ENCODE assay signal across 12 cellular contexts in the genomic region with DNA sequence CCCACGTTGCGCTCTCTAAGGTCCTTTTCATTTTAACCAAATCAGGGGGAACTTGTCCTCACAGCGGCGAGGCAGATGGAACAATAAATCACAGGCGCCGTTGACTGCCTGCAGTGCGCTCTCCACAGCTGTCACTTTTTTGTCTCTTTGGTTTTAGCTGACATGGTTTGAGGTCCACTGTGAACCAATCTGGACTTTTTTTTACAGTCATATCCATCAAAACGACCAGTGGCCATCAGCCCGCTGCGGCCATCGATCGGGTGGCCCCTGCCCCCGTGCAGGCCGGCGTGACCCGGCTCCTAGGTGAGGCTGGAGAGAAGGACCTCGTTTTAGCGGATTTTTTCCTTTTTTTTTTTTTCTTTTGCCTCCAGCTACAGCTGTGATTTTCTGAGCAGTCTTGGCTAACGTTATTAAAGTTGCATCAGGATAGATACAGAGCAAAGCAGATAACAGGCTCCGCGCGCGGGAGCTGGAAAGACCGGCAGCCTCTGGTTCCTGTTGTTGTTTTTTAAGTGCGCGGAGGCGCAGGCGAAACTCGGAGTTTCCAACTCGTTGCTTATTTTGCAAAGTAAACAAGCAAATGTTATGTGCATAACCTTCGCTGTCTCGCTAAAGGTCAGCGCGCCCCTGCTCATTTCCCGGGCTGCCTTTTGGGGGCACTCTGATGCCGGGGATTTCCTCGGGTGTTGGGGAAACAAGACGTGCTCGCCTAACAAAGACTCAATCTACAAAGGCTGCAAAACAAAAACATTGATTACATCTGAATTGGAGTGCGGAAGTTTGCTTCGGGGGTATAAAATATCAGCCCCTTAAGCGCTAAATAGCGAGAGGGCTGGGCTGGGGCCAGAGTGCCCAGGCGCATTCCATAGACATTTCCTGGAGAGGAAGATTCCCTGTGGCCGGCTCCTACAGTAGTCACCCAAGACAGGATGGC.
DNase-seq lines count a peak whose midpoint lies in the region; ATAC-seq and TF ChIP-seq lines count a peak whose summit lies in the region.
"Had no signal": no experiment of that assay in that cellular context is flagged by ENCODE, and none has a peak within 500 bp of the region (broad histone marks: within the 10 kb centered on the region; RNA-seq: fewer than 3 reads in every experiment).

No MANE protein-coding gene starts in this region.

- no peaks in the 10 kb centered on the region for H3K36me3 ChIP-seq in NT2/D1 (ENCODE audit: insufficient read depth, insufficient read length, low read length)
- H3K36me3 ChIP-seq in trophoblast cell (ENCODE audit: control insufficient read depth in 1 of 2, insufficient read depth in 2 of 2, low read length in 2 of 2) = no peaks in the 10 kb centered on the region
- no peaks in the 10 kb centered on the region for H3K36me3 ChIP-seq in ovary
- H3K36me3 ChIP-seq: BLaER1 had no signal

- no peak overlapping the region for H3K23ac ChIP-seq in trophoblast cell (ENCODE audit: low read length)

- peaks cover 39% of the 10 kb centered on the region for H3K79me1 ChIP-seq in trophoblast cell (ENCODE audit: low read length)

- peak overlapping the region; percentile 100 for H4K91ac ChIP-seq in trophoblast cell (ENCODE audit: low read depth, low read length)

- intact Hi-C loops in left ventricle myocardium superior (cut with micrococcal nuclease) = no loop called here
- intact Hi-C loops in ovary (cut with DNase I) = no loop called here

- H3K4me2 ChIP-seq in trophoblast cell (ENCODE audit: low read length) = peak overlapping the region; percentile 60

- H3K9me3 ChIP-seq in NT2/D1 (ENCODE audit: insufficient read depth, low read length) (no peaks in the 10 kb centered on the region), trophoblast cell (ENCODE audit: insufficient read depth, low read depth, low read length) (no peaks in the 10 kb centered on the region), ovary (no peaks in the 10 kb centered on the region)
- H3K9me3 ChIP-seq: BLaER1 had no signal

- H3K27ac ChIP-seq in trophoblast cell (ENCODE audit: low read depth, low read length) (peak overlapping the region; percentile 99), ovary (no peak overlapping the region)
- H3K27ac ChIP-seq: BLaER1 had no signal

- TF ChIP-seq EP300 in ovary (IDR thresholded peaks at IDR 0.05) = no peak

- H2BK120ac ChIP-seq in trophoblast cell (ENCODE audit: insufficient read depth, low read length, poor library complexity) = peak overlapping the region; percentile 100

- H2AFZ ChIP-seq in trophoblast cell (ENCODE audit: insufficient read depth, low read length, poor library complexity) = peak overlapping the region; percentile 68

- H3K14ac ChIP-seq in trophoblast cell (ENCODE audit: low read length) = peak overlapping the region; percentile 91

- peaks cover 3% of the 10 kb centered on the region for H3K79me2 ChIP-seq in trophoblast cell (ENCODE audit: control insufficient read depth, insufficient read depth, low read length, poor library complexity)

- no peak for TF ChIP-seq POLR2A in ovary (IDR thresholded peaks at IDR 0.05)

- peak overlapping the region; percentile 99 for H4K8ac ChIP-seq in trophoblast cell (ENCODE audit: low read depth, low read length)

- H3K9ac ChIP-seq in NT2/D1 (ENCODE audit: insufficient read length, low read depth) (peak overlapping the region; percentile 74), trophoblast cell (ENCODE audit: low read length) (peak overlapping the region; percentile 56)
- H3K9ac ChIP-seq: BLaER1 had no signal

- H3K18ac ChIP-seq in trophoblast cell (ENCODE audit: low read length) = peak overlapping the region; percentile 89

- peaks cover 4% of the 10 kb centered on the region for H3K4me1 ChIP-seq in NT2/D1 (ENCODE audit: insufficient read depth, insufficient read length)
- peaks cover 16 to 26% of the 10 kb centered on the region in 2 experiments for H3K4me1 ChIP-seq in trophoblast cell (ENCODE audit: control insufficient read depth in 1 of 2, insufficient read depth in 2 of 2, low read length in 2 of 2)
- no peaks in the 10 kb centered on the region for H3K4me1 ChIP-seq in ovary (ENCODE audit: insufficient read depth)

- H3K27me3 ChIP-seq in NT2/D1 (ENCODE audit: insufficient read depth, insufficient read length) (no peaks in the 10 kb centered on the region), trophoblast cell (ENCODE audit: insufficient read depth, low read length) (no peaks in the 10 kb centered on the region), ovary (no peaks in the 10 kb centered on the region)

- ATAC-seq in left ventricle myocardium superior (peak; percentile 73), GM21529 (IDR thresholded peaks at IDR 0.05; ENCODE audit: unreplicated experiment) (no peak), GM18861 (IDR thresholded peaks at IDR 0.05; ENCODE audit: unreplicated experiment) (no peak)
- ATAC-seq: naive thymus-derived CD8-positive, alpha-beta T cell had no signal

- no CpG with 5 or more reads among the region's 45 CpGs for WGBS in trophoblast cell (ENCODE audit: extremely low coverage, insufficient coverage, insufficient read length)
- WGBS in ovary, 3 donors = 3% methylated on average over 45 of the region's 45 CpGs

- H4K12ac ChIP-seq in trophoblast cell (ENCODE audit: low read depth, low read length) = peak overlapping the region; percentile 89

- peak overlapping the region; percentile 100 for H2BK5ac ChIP-seq in trophoblast cell (ENCODE audit: low read depth, low read length, poor library complexity)

- H2BK12ac ChIP-seq in trophoblast cell (ENCODE audit: low read length) = peak overlapping the region; percentile 85

- no peak for TF ChIP-seq CTCF in ovary (IDR thresholded peaks at IDR 0.05)

- DNase-seq in ELF-1 (ENCODE audit: low read depth, low spot score) = peak; percentile 79
- DNase-seq in NT2/D1 (ENCODE audit: low read depth, low spot score) = peak; percentile 59
- DNase-seq in left ventricle myocardium superior = peak; percentile 45
- DNase-seq in trophoblast cell = peak; percentile 38 to 42
- no peak for DNase-seq in ovary
- no peak for DNase-seq in activated CD4-positive, alpha-beta T cell treated with anti-CD3 and anti-CD28 coated beads, Interleukin-2, amount 50 U/mL, for 4 hours
- DNase-seq: naive thymus-derived CD8-positive, alpha-beta T cell; NCI-H1436 treated with DMSO at 0.1 percent for 48 hours; SIG-M5 had no signal

- H3K4me3 ChIP-seq in NT2/D1 (ENCODE audit: insufficient read length, low read depth) (peak overlapping the region; percentile 32), trophoblast cell (ENCODE audit: low read depth, low read length) (no peak overlapping the region), ovary (no peak overlapping the region)
- H3K4me3 ChIP-seq: BLaER1 had no signal

- peak overlapping the region; percentile 13 for H2AK5ac ChIP-seq in trophoblast cell (ENCODE audit: low read length)

- peak overlapping the region; percentile 69 for H3K4ac ChIP-seq in trophoblast cell (ENCODE audit: low read depth, low read length)

Comparison
In these comparisons a context has a peak if more than half of its experiments do, and no peak if none do; other contexts are left out.
1. DNase-seq: peak in ELF-1 (single experiment), NT2/D1 (single experiment), left ventricle myocardium superior (single experiment) and trophoblast cell (2 of 2); none in ovary (0 of 5) and activated CD4-positive, alpha-beta T cell treated with anti-CD3 and anti-CD28 coated beads, Interleukin-2, amount 50 U/mL, for 4 hours (0 of 2).